ENCODE assay signal across 8 cellular contexts in genomic region chr10:104824378-104825006, GRCh38.
DNase-seq lines count a peak whose midpoint lies in the region; ATAC-seq and TF ChIP-seq lines count a peak whose summit lies in the region.

No MANE protein-coding gene starts in this region.

- no peak for ATAC-seq in GM21360 (IDR thresholded peaks at IDR 0.05; ENCODE audit: unreplicated experiment)
- no peak for ATAC-seq in HG02884 (IDR thresholded peaks at IDR 0.05; ENCODE audit: unreplicated experiment)

- DNase-seq in activated T-cell treated with anti-CD3 and anti-CD28 coated beads for 48 hours (ENCODE audit: low read depth) (peak; percentile 9), activated T-cell treated with anti-CD3 and anti-CD28 coated beads for 4 hours (no peak), OCI-M1 (lab: John Stamatoyannopoulos, UW) (peak; percentile 65), erythroblast (lab: John Stamatoyannopoulos, UW) (peak; percentile 19 to 24), GM19240 (ENCODE audit: insufficient read length, low spot score) (no peak)
- DNase-seq in stimulated activated CD8-positive, alpha-beta memory T cell treated with anti-CD3 and anti-CD28 coated beads, Interleukin-4, amount 100 ng/mL, for 48 hours: peak; percentile 27

- no peak for TF ChIP-seq POLR2A in erythroblast (IDR thresholded peaks at IDR 0.05; ENCODE audit: low read length)

Comparison
In these comparisons a context has a peak if more than half of its experiments do, and no peak if none do; other contexts are left out.
1. DNase-seq: peak in activated T-cell treated with anti-CD3 and anti-CD28 coated beads for 48 hours (single experiment), OCI-M1 (single experiment), erythroblast (2 of 2) and stimulated activated CD8-positive, alpha-beta memory T cell treated with anti-CD3 and anti-CD28 coated beads, Interleukin-4, amount 100 ng/mL, for 48 hours (single experiment); none in activated T-cell treated with anti-CD3 and anti-CD28 coated beads for 4 hours (single experiment) and GM19240 (single experiment).